In genomic region chr6:3396503-3397180, GRCh38 we compare ENCODE assay signal across 1 cellular context.
TF ChIP-seq lines count a peak whose summit lies in the region.

No MANE protein-coding gene starts in this region.

TF ChIP-seq in WTC11, 78 proteins besides CTCF, POLR2A, EP300 and RAD21:
- TF ChIP-seq KAT7 (CRISPR knock-in tag; IDR thresholded peaks at IDR 0.05; ENCODE audit: borderline replicate concordance) (no peak), AR (CRISPR knock-in tag; IDR thresholded peaks at IDR 0.05) (no peak), ZBTB21 (CRISPR knock-in tag; IDR thresholded peaks at IDR 0.05; ENCODE audit: borderline replicate concordance) (no peak), ELF4 (CRISPR knock-in tag; IDR thresholded peaks at IDR 0.05; ENCODE audit: low read depth) (no peak), NR1H2 (CRISPR knock-in tag; IDR thresholded peaks at IDR 0.05) (no peak), AFF4 (CRISPR knock-in tag; IDR thresholded peaks at IDR 0.05; ENCODE audit: borderline replicate concordance) (no peak), ATF2 (CRISPR knock-in tag; IDR thresholded peaks at IDR 0.05; ENCODE audit: borderline replicate concordance, low read depth) (no peak), CBFB (CRISPR knock-in tag; IDR thresholded peaks at IDR 0.05; ENCODE audit: low read depth) (no peak), EMX1 (CRISPR knock-in tag; IDR thresholded peaks at IDR 0.05) (no peak), TEAD4 (CRISPR knock-in tag; IDR thresholded peaks at IDR 0.05) (no peak), CREM (CRISPR knock-in tag; IDR thresholded peaks at IDR 0.05) (no peak)
